ENCODE assay signal across 9 cellular contexts in the genomic region with DNA sequence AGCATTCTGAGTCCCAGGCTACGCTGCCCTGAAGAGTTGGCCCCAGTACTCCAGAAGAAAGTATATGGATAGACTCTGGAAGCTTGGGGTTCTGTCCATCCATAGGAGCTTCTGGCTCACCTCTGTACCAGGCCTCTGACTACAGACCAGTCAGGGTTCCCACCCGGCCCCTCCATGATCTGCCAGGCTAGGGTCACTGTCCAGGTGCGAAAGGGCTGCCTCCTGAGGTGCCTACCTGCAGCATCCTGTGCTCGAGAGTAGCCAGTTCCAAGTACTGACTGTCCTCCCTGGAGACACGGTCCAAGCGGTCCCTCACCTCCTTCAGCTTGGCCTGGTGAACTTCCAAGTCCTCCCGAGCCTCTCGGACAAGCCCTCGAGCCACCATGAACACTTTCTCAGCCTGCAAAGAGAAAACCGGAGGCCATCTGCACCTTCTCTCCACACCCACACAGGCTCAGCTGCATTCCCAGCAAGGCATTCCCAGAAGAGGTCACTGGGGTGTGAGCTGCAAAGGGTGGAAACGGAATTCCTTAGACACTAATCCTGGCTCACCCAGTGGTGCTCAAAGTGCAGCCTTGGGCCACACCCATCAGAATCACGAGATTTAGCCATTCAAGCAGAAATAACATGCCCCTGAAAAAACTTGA. TPM values are rescaled to one million over a fixed set of nuclear protein-coding genes. Genes with fewer than 3 reads are reported as not detected.
DNase-seq lines count a peak whose midpoint lies in the region; ATAC-seq, FAIRE-seq and TF ChIP-seq lines count a peak whose summit lies in the region.
"Had no signal": no experiment of that assay in that cellular context is flagged by ENCODE, and none has a peak within 500 bp of the region (broad histone marks: within the 10 kb centered on the region; RNA-seq: fewer than 3 reads in every experiment).

No MANE protein-coding gene starts in this region.

- H3K4me3 Mint-ChIP-seq in brain, result peak overlapping the region in 3 of 5 experiments; percentile 20 to 75 (median 35)

- H3K36me3 ChIP-seq in kidney (ENCODE audit: control insufficient read depth in 1 of 2, insufficient read depth in 2 of 2, low read length in 2 of 2), result no peaks in the 10 kb centered on the region
- peaks cover 0 to 3% of the 10 kb centered on the region in 2 donors for H3K36me3 ChIP-seq in aorta (ENCODE audit: control insufficient read depth in 1 of 2, insufficient read depth in 2 of 2, low read length in 1 of 2)

- H3K27me3 Mint-ChIP-seq in brain, result no peaks in the 10 kb centered on the region

- H3K9me3 Mint-ChIP-seq in brain, result no peaks in the 10 kb centered on the region

- H3K4me1 ChIP-seq in kidney (ENCODE audit: control insufficient read depth in 1 of 2, insufficient read depth in 1 of 2, low read depth in 1 of 2, low read length in 2 of 2), result peaks cover 32 to 44% of the 10 kb centered on the region in 2 donors
- H3K4me1 ChIP-seq in aorta (ENCODE audit: control insufficient read depth in 1 of 2, insufficient read depth in 2 of 2, low read length in 2 of 2), result no peaks in the 10 kb centered on the region

- H3K4me1 Mint-ChIP-seq in brain, result peaks cover 47% of the 10 kb centered on the region

- no peaks in the 10 kb centered on the region for H3K36me3 Mint-ChIP-seq in brain

- peak overlapping the region in 1 of 2 donors; percentile 17 for H3K9ac ChIP-seq in kidney (ENCODE audit: low read length in 2 of 2)

- H3K27ac ChIP-seq in kidney (ENCODE audit: low read depth in 2 of 2, low read length in 2 of 2) (peak overlapping the region; percentile 78 to 84), skin epidermis (peak overlapping the region in 20 of 21 experiments; percentile 6 to 98 (median 86)), aorta (ENCODE audit: low read depth in 1 of 2, low read length in 2 of 2) (no peak overlapping the region)

- intact Hi-C loops in kidney (cut with DNase I) (loop anchor here (10.0 kb wide), 1 partner anchor 159 kb away; no protein-coding TSS in a partner anchor), aorta (cut with DNase I) (no loop called here)

- DNase-seq in GM04503 (ENCODE audit: low read depth), result peak; percentile 56
- DNase-seq in kidney, result no peak
- no peak for DNase-seq in aorta
- no peak for DNase-seq in activated CD4-positive, alpha-beta T cell treated with anti-CD3 and anti-CD28 coated beads, Interleukin-2, amount 50 U/mL, for 48 hours
- DNase-seq in activated effector memory CD4-positive, alpha-beta T cell treated with Interleukin-2 at 50 U/mL for 16 hours, result no peak
- DNase-seq in NCI-H1417 treated with DMSO at 0.1 percent for 48 hours (lab: John Stamatoyannopoulos, UW), result no peak
- DNase-seq: stimulated activated CD4-positive, alpha-beta T cell treated with anti-CD3 and anti-CD28 coated beads, Interleukin-1b, Interleukin-23, amount 100 ng/mL, for 48 hours had no signal

- TF ChIP-seq CTCF in brain (conservative IDR thresholded peaks at IDR 0.05) (no peak), kidney (IDR thresholded peaks at IDR 0.05; ENCODE audit: borderline replicate concordance, extremely low read depth, insufficient read depth) (no peak)

- H3K27me3 ChIP-seq in aorta (ENCODE audit: control insufficient read depth in 1 of 2, insufficient read depth in 2 of 2, low read length in 1 of 2), result no peaks in the 10 kb centered on the region

- FAIRE-seq in kidney (lab: Jason Lieb, UNC), result no peak

- ATAC-seq in aorta (ENCODE audit: low FRiP score), result no peak

- 82% methylated on average over 12 of the region's 12 CpGs for WGBS in aorta, 2 donors

- peak overlapping the region in 4 of 5 experiments; percentile 54 to 89 (median 74) for H3K27ac Mint-ChIP-seq in brain

- H3K9me3 ChIP-seq in kidney (ENCODE audit: control insufficient read depth in 1 of 2, low read length in 2 of 2) (no peaks in the 10 kb centered on the region), aorta (ENCODE audit: control insufficient read depth, low read length) (no peaks in the 10 kb centered on the region)

- H3K4me3 ChIP-seq in kidney (ENCODE audit: low read length in 2 of 2), result peak overlapping the region; percentile 22 to 62
- H3K4me3 ChIP-seq in skin epidermis, result peak overlapping the region in 1 of 7 experiments; percentile 18
- no peak overlapping the region for H3K4me3 ChIP-seq in aorta (ENCODE audit: low read length in 2 of 2)

RNA-seq across cellular contexts. Expression of gene PLXNB1, which starts 3.7 kb away (rescaled TPM):
- polyA plus RNA-seq in brain (ENCODE audit: insufficient read depth, low read depth, low replicate concordance) (70.1 TPM), kidney (ENCODE audit: insufficient read depth, low read depth, low replicate concordance) (101 TPM), aorta (100 to 1,000 TPM in 1 of 2 donors, 10 to 100 TPM in 1; 26.3 to 235 TPM)
- total RNA-seq in kidney (224 TPM), aorta (100 to 1,000 TPM in 1 of 2 donors, 10 to 100 TPM in 1; 69.9 to 115 TPM)

RNA-seq across cellular contexts. Expression of gene CCDC51, which starts 6.3 kb away (rescaled TPM):
- polyA plus RNA-seq in brain (ENCODE audit: insufficient read depth, low read depth, low replicate concordance) (11.4 TPM), kidney (ENCODE audit: insufficient read depth, low read depth, low replicate concordance) (32.8 TPM), aorta (10 to 100 TPM in 1 of 2 donors, 1 to 10 TPM in 1; 9.5 to 12.7 TPM)
- total RNA-seq in kidney (13.8 TPM), aorta (1 to 10 TPM; 6.4 to 6.7 TPM)

RNA-seq across cellular contexts. Expression of gene TMA7, which starts 6.5 kb away (rescaled TPM):
- polyA plus RNA-seq in brain (ENCODE audit: insufficient read depth, low read depth, low replicate concordance) (232 TPM), kidney (ENCODE audit: insufficient read depth, low read depth, low replicate concordance) (631 TPM), aorta (100 to 1,000 TPM; 302 to 686 TPM)
- total RNA-seq in kidney (195 TPM), aorta (100 to 1,000 TPM; 114 to 128 TPM)

RNA-seq across cellular contexts. Expression of gene ATRIP, which starts 12.9 kb away (rescaled TPM):
- polyA plus RNA-seq in brain (ENCODE audit: insufficient read depth, low read depth, low replicate concordance) (5.9 TPM), kidney (ENCODE audit: insufficient read depth, low read depth, low replicate concordance) (5.4 TPM), aorta (1 to 10 TPM; 4.0 to 7.5 TPM)
- total RNA-seq in kidney (6.7 TPM), aorta (1 to 10 TPM; 5.0 to 6.3 TPM)

Comparison
In these comparisons a context has a peak if more than half of its experiments do, and no peak if none do; other contexts are left out.
1. H3K27ac ChIP-seq: peak in kidney (2 of 2) and skin epidermis (20 of 21); none in aorta (0 of 2).
2. H3K4me3 ChIP-seq: peak in kidney (2 of 2); none in aorta (0 of 2).